Comparison of ENCODE assay signal across 22 cellular contexts in genomic region chr21:16570856-16571255, GRCh38.
DNase-seq lines count a peak whose midpoint lies in the region; ATAC-seq and TF ChIP-seq lines count a peak whose summit lies in the region.
"Had no signal": no experiment of that assay in that cellular context is flagged by ENCODE, and none has a peak within 500 bp of the region (broad histone marks: within the 10 kb centered on the region; RNA-seq: fewer than 3 reads in every experiment).

No MANE protein-coding gene starts in this region.

- peaks cover 0 to 11% of the 10 kb centered on the region in 2 experiments; a peak in 3 of 4 replicates for H3K4me1 ChIP-seq in SK-N-SH (ENCODE audit: control insufficient read depth in 1 of 2, insufficient read depth in 2 of 2, low read depth in 1 of 2, low read length in 1 of 2)
- peaks cover 0 to 37% (median 0%) of the 10 kb centered on the region in 4 donors for H3K4me1 ChIP-seq in tibial nerve
- no peaks in the 10 kb centered on the region for H3K4me1 ChIP-seq in left lung
- H3K4me1 ChIP-seq: foreskin keratinocyte, stomach had no signal

- TF ChIP-seq RAD21 in SK-N-SH (IDR thresholded peaks at IDR 0.05; ENCODE audit: low read length): no peak

- no peaks in the 10 kb centered on the region for H3K9me2 ChIP-seq in SK-N-SH

- POLR2A ChIA-PET in SK-N-SH (lab: Yijun Ruan, JAX): no interaction called here

- 81% methylated on average over 3 of the region's 3 CpGs for WGBS in SK-N-SH (ENCODE audit: low lambda C conversion rate)
- WGBS in tibial nerve, 2 donors: 65 to 69% methylated on average over 3 of the region's 3 CpGs

- peak overlapping the region; percentile 19; the same call in 1 of the 2 replicates for H3K4me2 ChIP-seq in SK-N-SH
- H3K4me2 ChIP-seq: hepatocyte, PC-9 had no signal

- H3K27me3 ChIP-seq in SK-N-SH (ENCODE audit: insufficient read depth): no peaks in the 10 kb centered on the region
- H3K27me3 ChIP-seq in tibial nerve: no peaks in the 10 kb centered on the region
- no peaks in the 10 kb centered on the region for H3K27me3 ChIP-seq in left lung
- H3K27me3 ChIP-seq: foreskin keratinocyte, hepatocyte, stomach had no signal

- H4K20me1 ChIP-seq in SK-N-SH (ENCODE audit: insufficient read depth): no peaks in the 10 kb centered on the region

- TF ChIP-seq EP300 in SK-N-SH (IDR thresholded peaks at IDR 0.05; ENCODE audit: borderline replicate concordance in 1 of 2, low read depth in 1 of 2, low read length in 1 of 2): no peak
- TF ChIP-seq EP300 in tibial nerve (IDR thresholded peaks at IDR 0.05): no peak

- no peaks in the 10 kb centered on the region for H3K79me2 ChIP-seq in SK-N-SH (ENCODE audit: insufficient read depth)
- H3K79me2 ChIP-seq: hepatocyte had no signal

- TF ChIP-seq CTCF in SK-N-SH (IDR thresholded peaks at IDR 0.05) (no peak), astrocyte of the spinal cord (IDR thresholded peaks at IDR 0.05; ENCODE audit: low read depth, low read length) (no peak), tibial nerve (IDR thresholded peaks at IDR 0.05) (no peak), left lung (IDR thresholded peaks at IDR 0.05) (no peak), GM20000 (IDR thresholded peaks at IDR 0.05; ENCODE audit: extremely low read depth, missing control alignments) (no peak)

- intact Hi-C loops in left lung (cut with DNase I): no loop called here

- 0 out of 2 replicates have a peak overlapping the region, but pooled peaks have one; percentile 34 for H2AFZ ChIP-seq in SK-N-SH (ENCODE audit: low read depth)
- H2AFZ ChIP-seq: hepatocyte, PC-9 had no signal

- DNase-seq in SK-N-SH: no peak
- DNase-seq in astrocyte of the spinal cord (ENCODE audit: low read depth, low spot score): peak; percentile 44
- DNase-seq in myocyte (ENCODE audit: low read depth): peak; percentile 46
- DNase-seq in tibial nerve (ENCODE audit: low spot score in 2 of 2): no peak
- no peak for DNase-seq in left lung
- no peak for DNase-seq in GM20000 (ENCODE audit: low spot score)
- DNase-seq in G401 (ENCODE audit: low spot score): no peak
- DNase-seq: activated CD4-positive, alpha-beta T cell treated with anti-CD3 and anti-CD28 coated beads, Interleukin-2, amount 10 ng/mL, durations not matched to agents 24 days and 14 days; DMS53; NCI-H1105 treated with DMSO at 0.1 percent for 48 hours; NCI-H2081; NCI-H345; PC-9; SIG-M5; stomach; T-helper 2 cell had no signal

- H3K9me3 ChIP-seq in SK-N-SH: no peaks in the 10 kb centered on the region
- no peaks in the 10 kb centered on the region for H3K9me3 ChIP-seq in tibial nerve
- H3K9me3 ChIP-seq in left lung: no peaks in the 10 kb centered on the region
- H3K9me3 ChIP-seq: stomach had no signal

- H3K27ac ChIP-seq in SK-N-SH (ENCODE audit: low read depth in 2 of 2, low read length in 1 of 2) (peak overlapping the region in 1 of 2 experiments; percentile 81; a peak in 2 of 4 replicates), tibial nerve (peak overlapping the region in 3 of 4 donors; percentile 21 to 75 (median 73)), left lung (no peak overlapping the region)
- H3K27ac ChIP-seq: 22Rv1, hepatocyte, PC-9, stomach had no signal

- no peak for TF ChIP-seq POLR2A in tibial nerve (IDR thresholded peaks at IDR 0.05)

- peaks cover 30% of the 10 kb centered on the region for H3F3A ChIP-seq in SK-N-SH (replicated peaks; ENCODE audit: insufficient read depth)

- H3K4me3 ChIP-seq in SK-N-SH (ENCODE audit: low read depth in 2 of 2, low read length in 1 of 2): no peak overlapping the region
- no peak overlapping the region for H3K4me3 ChIP-seq in astrocyte of the spinal cord (ENCODE audit: low read depth, low read length)
- no peak overlapping the region for H3K4me3 ChIP-seq in tibial nerve
- no peak overlapping the region for H3K4me3 ChIP-seq in left lung
- H3K4me3 ChIP-seq: GM12878, hepatocyte, PC-9, stomach had no signal

- CTCF ChIA-PET in SK-N-SH (lab: Yijun Ruan, JAX): no interaction called here

- H3K9ac ChIP-seq in SK-N-SH: no peak overlapping the region

- in situ Hi-C loops in astrocyte of the spinal cord (cut with HindIII; ENCODE audit: low sequenced_read_pairs): no loop called here
- in situ Hi-C loops in G401 (cut with HindIII; ENCODE audit: low sequenced_read_pairs): no loop called here

- no peak for ATAC-seq in SK-N-SH treated with all-trans-retinoic acid at 6 μM for 48 hours
- ATAC-seq in left lung: no peak
- ATAC-seq: foreskin keratinocyte, GM12878, HepG2 had no signal

- H3K36me3 ChIP-seq in SK-N-SH (replicated peaks in 1 of 2; ENCODE audit: control insufficient read depth in 1 of 2, insufficient read depth in 2 of 2, low read length in 1 of 2): no peaks in the 10 kb centered on the region
- no peaks in the 10 kb centered on the region for H3K36me3 ChIP-seq in tibial nerve
- H3K36me3 ChIP-seq in left lung: no peaks in the 10 kb centered on the region
- H3K36me3 ChIP-seq: stomach had no signal

TF ChIP-seq in SK-N-SH, 30 proteins besides CTCF, POLR2A, EP300 and RAD21:
- TF ChIP-seq GABPA (IDR thresholded peaks at IDR 0.05; ENCODE audit: low read depth): no peak
- TF ChIP-seq YY1 (IDR thresholded peaks at IDR 0.05; ENCODE audit: low read depth): no peak
- no peak for TF ChIP-seq USF1 (IDR thresholded peaks at IDR 0.05; ENCODE audit: borderline replicate concordance, low read depth)

TF ChIP-seq in SK-N-SH treated with all-trans-retinoic acid at 6 μM for 48 hours, 23 proteins besides CTCF, POLR2A, EP300 and RAD21:
- TF ChIP-seq ISL1 (CRISPR knock-in tag; IDR thresholded peaks at IDR 0.05): no peak
- TF ChIP-seq ESRRG (CRISPR knock-in tag; IDR thresholded peaks at IDR 0.05): no peak
- no peak for TF ChIP-seq ZFP30 (CRISPR knock-in tag; IDR thresholded peaks at IDR 0.05)
- TF ChIP-seq TOX (CRISPR knock-in tag; IDR thresholded peaks at IDR 0.05; ENCODE audit: borderline replicate concordance): no peak

Comparison
In these comparisons a context has a peak if more than half of its experiments do, and no peak if none do; other contexts are left out.
1. DNase-seq: peak in astrocyte of the spinal cord (single experiment) and myocyte (single experiment); none in SK-N-SH (single experiment), tibial nerve (0 of 2), left lung (0 of 2), GM20000 (single experiment) and G401 (single experiment).
2. H3K27ac ChIP-seq: peak in tibial nerve (3 of 4); none in left lung (0 of 2).